Comparison of ENCODE assay signal across 10 cellular contexts in the genomic region with DNA sequence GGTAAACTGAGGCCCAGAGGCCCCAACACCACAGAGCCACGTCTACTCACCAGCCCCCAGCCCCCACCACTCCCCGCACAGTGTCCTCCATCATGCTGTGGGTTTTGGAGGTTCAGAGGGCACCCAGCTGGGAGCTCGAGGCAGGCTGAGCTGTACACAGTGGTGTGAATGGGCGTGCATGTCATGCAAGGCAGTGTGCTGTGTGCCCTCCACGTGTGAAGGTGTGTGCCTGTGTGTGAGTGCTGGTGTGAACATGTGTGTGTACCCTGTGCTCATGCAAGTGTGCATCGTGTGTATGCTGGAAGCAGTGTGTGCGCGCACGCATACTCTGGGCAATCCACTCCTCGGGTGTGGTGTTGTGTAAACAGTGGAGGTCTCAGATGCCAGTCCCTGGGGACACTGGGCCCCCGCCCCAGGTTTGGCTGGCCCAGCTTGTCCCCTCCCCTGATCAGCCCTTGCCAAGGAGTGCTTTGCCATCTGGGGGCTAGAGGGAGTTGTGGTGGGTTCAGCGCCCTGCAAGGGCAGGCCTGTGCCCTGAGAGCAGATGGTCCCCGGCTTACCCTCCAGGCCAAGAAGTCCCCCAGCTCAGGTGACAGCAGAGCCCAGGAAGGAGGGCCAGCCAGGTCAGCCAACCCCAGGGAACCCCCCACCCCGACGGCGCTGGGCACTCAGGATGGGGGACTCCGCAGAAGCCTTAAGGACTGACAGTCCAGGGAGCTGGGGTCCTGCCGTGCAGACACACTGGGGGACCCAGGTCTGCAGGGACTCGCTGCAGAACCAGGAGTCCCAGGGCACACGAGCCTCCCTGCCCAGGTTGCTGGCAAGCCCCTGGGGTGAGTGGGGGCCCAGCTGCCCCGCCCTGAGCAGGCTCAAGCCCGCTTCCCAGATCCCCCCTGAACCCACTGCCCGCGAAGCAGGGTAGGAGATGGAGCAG. TPM values are rescaled to one million over a fixed set of nuclear protein-coding genes. Genes with fewer than 3 reads are reported as not detected.
DNase-seq lines count a peak whose midpoint lies in the region; ATAC-seq and TF ChIP-seq lines count a peak whose summit lies in the region.
"Had no signal": no experiment of that assay in that cellular context is flagged by ENCODE, and none has a peak within 500 bp of the region (broad histone marks: within the 10 kb centered on the region; RNA-seq: fewer than 3 reads in every experiment).

No MANE protein-coding gene starts in this region.

- no peak for ATAC-seq in activated CD8-positive, alpha-beta memory T cell treated with anti-CD3 and anti-CD28 coated beads, Interleukin-2, amount 10 ng/mL, durations not matched to agents 7 days and 5 days
- no peak for ATAC-seq in PC-3
- ATAC-seq in gastroesophageal sphincter = no peak
- ATAC-seq in stimulated activated memory B cell treated with anti-CD40 and anti-IgM and Interleukin-4, amounts not matched to agents 10 μg/mL and 1 μg/mL and 100 μg/mL, for 72 hours = no peak

- H3K4me3 ChIP-seq in PC-3 (ENCODE audit: low read length) (no peak overlapping the region), gastroesophageal sphincter (no peak overlapping the region)
- H3K4me3 ChIP-seq: lung had no signal

- no peaks in the 10 kb centered on the region for H3K36me3 ChIP-seq in PC-3 (ENCODE audit: low read depth, low read length)
- no peaks in the 10 kb centered on the region for H3K36me3 ChIP-seq in gastroesophageal sphincter

- no peaks in the 10 kb centered on the region for H3K9me2 ChIP-seq in PC-3 (replicated peaks; ENCODE audit: low read length)

- no peaks in the 10 kb centered on the region for H4K20me1 ChIP-seq in PC-3 (ENCODE audit: low read length)

- DNase-seq in activated CD8-positive, alpha-beta memory T cell treated with anti-CD3 and anti-CD28 coated beads, Interleukin-2, amount 50 U/mL, for 48 hours = peak; percentile 55
- no peak for DNase-seq in activated CD8-positive, alpha-beta memory T cell treated with anti-CD3 and anti-CD28 coated beads, Interleukin-2, amount 10 ng/mL, durations not matched to agents 7 days and 5 days
- DNase-seq in PC-3 (no peak), midbrain (lab: John Stamatoyannopoulos, UW) (no peak)
- no peak for DNase-seq in activated CD4-positive, alpha-beta T cell treated with anti-CD3 and anti-CD28 coated beads for 48 hours
- no peak for DNase-seq in activated CD4-positive, alpha-beta T cell treated with anti-CD3 and anti-CD28 coated beads for 1 hour
- DNase-seq: stimulated activated CD4-positive, alpha-beta T cell treated with anti-CD3 and anti-CD28 coated beads, Interleukin-15, amount 100 ng/mL, for 24 hours had no signal

- H3K27ac ChIP-seq in PC-3 (ENCODE audit: low read length) (no peak overlapping the region), gastroesophageal sphincter (peak overlapping the region in 3 of 4 donors; percentile 74 to 95 (median 83))

- H3K9ac ChIP-seq in PC-3 (ENCODE audit: low read length) = no peak overlapping the region

- no peak overlapping the region for H2AFZ ChIP-seq in PC-3 (ENCODE audit: low read length)

- H3K4me2 ChIP-seq in PC-3 (ENCODE audit: low read length) = peak overlapping the region; percentile 87

- H3K4me1 ChIP-seq in PC-3 (ENCODE audit: insufficient read depth, low read length) = peaks cover 44% of the 10 kb centered on the region
- peaks cover 0 to 84% (median 36%) of the 10 kb centered on the region in 3 donors for H3K4me1 ChIP-seq in gastroesophageal sphincter

- no peaks in the 10 kb centered on the region for H3K36me3 Mint-ChIP-seq in activated CD8-positive, alpha-beta memory T cell treated with anti-CD3 and anti-CD28 coated beads, Interleukin-2, amount 10 ng/mL, durations not matched to agents 7 days and 5 days
- H3K36me3 Mint-ChIP-seq in stimulated activated memory B cell treated with anti-CD40 and anti-IgM and Interleukin-4, amounts not matched to agents 10 μg/mL and 1 μg/mL and 100 μg/mL, for 72 hours = no peaks in the 10 kb centered on the region

- CTCF ChIA-PET in activated CD8-positive, alpha-beta memory T cell treated with anti-CD3 and anti-CD28 coated beads, Interleukin-2, amount 10 ng/mL, durations not matched to agents 7 days and 5 days (lab: Charles Lee) = interaction anchor here (1.1 to 9.5 kb wide), 19 partner anchors 13 to 401 kb away, joined by 3 to 192 read pairs (median 9); a partner anchor contains a TSS
- CTCF ChIA-PET in PC-3 (lab: Charles Lee) = no interaction called here

- no CpG with 5 or more reads among the region's 24 CpGs for WGBS in gastroesophageal sphincter (ENCODE audit: low coverage in 1 of 2), 2 donors

- intact Hi-C loops in PC-3 (cut with micrococcal nuclease) = loop anchor here (2.0 kb wide), 1 partner anchor 100 kb away; no protein-coding TSS in a partner anchor

- H3K27me3 Mint-ChIP-seq in activated CD8-positive, alpha-beta memory T cell treated with anti-CD3 and anti-CD28 coated beads, Interleukin-2, amount 10 ng/mL, durations not matched to agents 7 days and 5 days = peaks cover 10% of the 10 kb centered on the region
- H3K27me3 Mint-ChIP-seq in stimulated activated memory B cell treated with anti-CD40 and anti-IgM and Interleukin-4, amounts not matched to agents 10 μg/mL and 1 μg/mL and 100 μg/mL, for 72 hours = peaks cover 28% of the 10 kb centered on the region

- TF ChIP-seq POLR2A in gastroesophageal sphincter (IDR thresholded peaks at IDR 0.05) = no peak

- H3K4me1 Mint-ChIP-seq in activated CD8-positive, alpha-beta memory T cell treated with anti-CD3 and anti-CD28 coated beads, Interleukin-2, amount 10 ng/mL, durations not matched to agents 7 days and 5 days = peaks cover 33% of the 10 kb centered on the region
- peaks cover 46% of the 10 kb centered on the region for H3K4me1 Mint-ChIP-seq in stimulated activated memory B cell treated with anti-CD40 and anti-IgM and Interleukin-4, amounts not matched to agents 10 μg/mL and 1 μg/mL and 100 μg/mL, for 72 hours

- H3K4me3 Mint-ChIP-seq in activated CD8-positive, alpha-beta memory T cell treated with anti-CD3 and anti-CD28 coated beads, Interleukin-2, amount 10 ng/mL, durations not matched to agents 7 days and 5 days = no peak overlapping the region
- no peak overlapping the region for H3K4me3 Mint-ChIP-seq in stimulated activated memory B cell treated with anti-CD40 and anti-IgM and Interleukin-4, amounts not matched to agents 10 μg/mL and 1 μg/mL and 100 μg/mL, for 72 hours

- no peak for TF ChIP-seq EP300 in gastroesophageal sphincter (IDR thresholded peaks at IDR 0.05)

- no TSS peak for BruUV-seq in PC-3 (replicated peaks; lab: Mats Ljungman, UMichigan)

- H3K9me3 ChIP-seq in PC-3 (ENCODE audit: low read length) = no peaks in the 10 kb centered on the region
- no peaks in the 10 kb centered on the region for H3K9me3 ChIP-seq in gastroesophageal sphincter

- H3K9me3 Mint-ChIP-seq in activated CD8-positive, alpha-beta memory T cell treated with anti-CD3 and anti-CD28 coated beads, Interleukin-2, amount 10 ng/mL, durations not matched to agents 7 days and 5 days (ENCODE audit: low read depth) = no peaks in the 10 kb centered on the region
- peaks cover under 1% of the 10 kb centered on the region for H3K9me3 Mint-ChIP-seq in stimulated activated memory B cell treated with anti-CD40 and anti-IgM and Interleukin-4, amounts not matched to agents 10 μg/mL and 1 μg/mL and 100 μg/mL, for 72 hours

- no peak for TF ChIP-seq CTCF in PC-3 (conservative IDR thresholded peaks at IDR 0.05; ENCODE audit: low read depth, low read length)
- TF ChIP-seq CTCF in gastroesophageal sphincter (IDR thresholded peaks at IDR 0.05) = no peak

- no peaks in the 10 kb centered on the region for H3K27me3 ChIP-seq in PC-3 (ENCODE audit: low read length)
- H3K27me3 ChIP-seq in gastroesophageal sphincter = no peaks in the 10 kb centered on the region

- H3K79me2 ChIP-seq in PC-3 (ENCODE audit: low read length) = no peaks in the 10 kb centered on the region

- no peak overlapping the region for H3K27ac Mint-ChIP-seq in activated CD8-positive, alpha-beta memory T cell treated with anti-CD3 and anti-CD28 coated beads, Interleukin-2, amount 10 ng/mL, durations not matched to agents 7 days and 5 days
- H3K27ac Mint-ChIP-seq in stimulated activated memory B cell treated with anti-CD40 and anti-IgM and Interleukin-4, amounts not matched to agents 10 μg/mL and 1 μg/mL and 100 μg/mL, for 72 hours = peak overlapping the region; percentile 37

- H3F3A ChIP-seq in PC-3 (ENCODE audit: low read length, unreplicated experiment) = peaks cover 5% of the 10 kb centered on the region

- POLR2A ChIA-PET in PC-3 (lab: Charles Lee; ENCODE audit: unreplicated experiment) = no interaction called here

RNA-seq across cellular contexts. Expression of a gene that starts 23.8 kb away (rescaled TPM):
- 10 to 100 TPM; 47.4 to 49.4 TPM for total RNA-seq in activated CD8-positive, alpha-beta memory T cell treated with anti-CD3 and anti-CD28 coated beads, Interleukin-2, amount 10 ng/mL, durations not matched to agents 7 days and 5 days
- total RNA-seq in PC-3 (2014; rRNA removed) (0.04 and 0.12 TPM in 2 replicates), gastroesophageal sphincter (1 to 10 TPM; 1.0 to 3.2 (median 2.1) TPM)

Comparison
In these comparisons a context has a peak if more than half of its experiments do, and no peak if none do; other contexts are left out.
1. RNA of a gene that starts 23.8 kb away (total RNA-seq): 47.4 to 49.4 TPM in activated CD8-positive, alpha-beta memory T cell treated with anti-CD3 and anti-CD28 coated beads, Interleukin-2, amount 10 ng/mL, durations not matched to agents 7 days and 5 days; 1.0 to 3.2 TPM in gastroesophageal sphincter and 0.04 to 0.12 TPM in PC-3; every median in the first group is over 10 times any median in the second.